ENCODE assay signal across 22 cellular contexts in the genomic region with DNA sequence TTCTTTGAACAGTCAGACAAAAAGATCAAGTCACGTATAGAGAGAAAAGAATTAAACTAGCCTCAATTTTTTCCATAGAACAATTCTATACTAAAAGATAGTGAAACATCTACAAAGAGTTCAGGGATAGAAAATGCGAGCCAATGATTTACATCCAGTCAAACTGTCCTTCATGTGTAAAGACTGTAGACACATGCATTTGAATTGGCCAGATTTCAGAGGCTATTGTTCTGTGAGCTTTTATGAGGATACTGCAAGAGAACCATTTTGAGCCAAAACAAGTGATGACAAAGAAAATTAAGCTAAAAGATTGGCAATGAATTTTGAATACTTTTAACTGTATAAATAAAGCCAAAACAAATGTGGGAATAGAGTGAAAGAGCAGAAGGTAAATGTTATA.
DNase-seq lines count a peak whose midpoint lies in the region; ATAC-seq, FAIRE-seq and TF ChIP-seq lines count a peak whose summit lies in the region.
"Had no signal": no experiment of that assay in that cellular context is flagged by ENCODE, and none has a peak within 500 bp of the region (broad histone marks: within the 10 kb centered on the region; RNA-seq: fewer than 3 reads in every experiment).

No MANE protein-coding gene starts in this region.

- intact Hi-C loops in upper lobe of right lung (cut with DNase I) = no loop called here

- H3K27me3 ChIP-seq in HAP-1 (ENCODE audit: low read depth) (no peaks in the 10 kb centered on the region), neuronal stem cell (ENCODE audit: control insufficient read depth in 3 of 3, insufficient read depth in 3 of 3, low read depth in 1 of 3, low read length in 3 of 3) (no peaks in the 10 kb centered on the region), upper lobe of right lung (no peaks in the 10 kb centered on the region)
- H3K27me3 ChIP-seq: BE2C had no signal

- CTCF ChIA-PET in A549 (lab: Yijun Ruan, JAX) = no interaction called here

- H3K79me1 ChIP-seq in neuronal stem cell (ENCODE audit: low read depth, low read length) = no peaks in the 10 kb centered on the region

- no peak overlapping the region for H4K91ac ChIP-seq in neuronal stem cell (ENCODE audit: low read depth, low read length, poor library complexity)

- H3K18ac ChIP-seq in neuronal stem cell (ENCODE audit: low read length) = no peak overlapping the region

- no peak for TF ChIP-seq CTCF in A549 (IDR thresholded peaks at IDR 0.05)
- TF ChIP-seq CTCF in upper lobe of right lung (IDR thresholded peaks at IDR 0.05) = no peak

- no peak overlapping the region for H2BK120ac ChIP-seq in neuronal stem cell (ENCODE audit: low read depth, low read length)

- no peak overlapping the region for H2BK5ac ChIP-seq in neuronal stem cell (ENCODE audit: low read length)

- no peak overlapping the region for H3K9ac ChIP-seq in neuronal stem cell (ENCODE audit: low read depth, low read length, poor library complexity)
- H3K9ac ChIP-seq: BLaER1 had no signal

- no peak overlapping the region for H3K4ac ChIP-seq in neuronal stem cell (ENCODE audit: low read length)

- H3K9me3 ChIP-seq in A549 = no peaks in the 10 kb centered on the region
- H3K9me3 ChIP-seq in HAP-1 = no peaks in the 10 kb centered on the region
- no peaks in the 10 kb centered on the region for H3K9me3 ChIP-seq in neuronal stem cell (replicated peaks in 1 of 2; ENCODE audit: control insufficient read depth in 2 of 2, insufficient read depth in 1 of 2, low read depth in 1 of 2, low read length in 2 of 2)
- no peaks in the 10 kb centered on the region for H3K9me3 ChIP-seq in upper lobe of right lung
- H3K9me3 ChIP-seq: BE2C, BLaER1 had no signal

- no peak overlapping the region for H2BK12ac ChIP-seq in neuronal stem cell (ENCODE audit: low read length)

- 5% methylated on average over 2 of the region's 2 CpGs for WGBS in A549 (ENCODE audit: missing lambda C conversion rate)
- no CpG with 5 or more reads among the region's 2 CpGs for whole genome bisulfite sequencing in neuronal stem cell (ENCODE audit: extremely low coverage in 2 of 2, insufficient read length in 2 of 2, insufficient replicate concordance in 1 of 2), 2 donors

- H4K8ac ChIP-seq in neuronal stem cell (ENCODE audit: low read depth, low read length) = no peak overlapping the region

- H2AK5ac ChIP-seq in neuronal stem cell (ENCODE audit: low read depth, low read length) = no peak overlapping the region

- no peak for TF ChIP-seq RAD21 in A549 (conservative IDR thresholded peaks at IDR 0.05 in 1 of 2, IDR thresholded peaks at IDR 0.05 in 1 of 2)

- DNase-seq in A549 (ENCODE audit: low read depth in 1 of 2, low spot score in 1 of 2) (no peak), HAP-1 (ENCODE audit: low spot score in 2 of 2) (peak; percentile 63 to 99), neuronal stem cell (ENCODE audit: low spot score) (no peak), upper lobe of right lung (no peak)
- DNase-seq: ACHN; BE2C; C1 segment of cervical spinal cord; CD4-positive, alpha-beta memory T cell; CD4-positive, CD25-positive, alpha-beta regulatory T cell; CD8-positive, alpha-beta memory T cell; COR-L47; DMS 273 treated with DMSO at 0.1 percent for 48 hours; DMS153; DMS53; DMS79; DND-41; EL; GDM1 had no signal

- POLR2A ChIA-PET in A549 (lab: Yijun Ruan, JAX) = no interaction called here

- no peak overlapping the region for H3K23ac ChIP-seq in neuronal stem cell (ENCODE audit: low read depth, low read length, poor library complexity)

- H3K4me1 ChIP-seq in A549 (no peaks in the 10 kb centered on the region), HAP-1 (peaks cover 24% of the 10 kb centered on the region), neuronal stem cell (ENCODE audit: control insufficient read depth in 2 of 2, insufficient read depth in 1 of 2, low read depth in 1 of 2, low read length in 2 of 2) (no peaks in the 10 kb centered on the region), upper lobe of right lung (no peaks in the 10 kb centered on the region)
- H3K4me1 ChIP-seq: BE2C, BLaER1 had no signal

- H2BK15ac ChIP-seq in neuronal stem cell (ENCODE audit: low read length) = no peak overlapping the region

- in situ Hi-C loops in HAP-1 (cut with MboI; ENCODE audit: low sequenced_read_pairs) = no loop called here

- H2AFZ ChIP-seq in neuronal stem cell (ENCODE audit: low read length) = peak overlapping the region; percentile 29

- no peak overlapping the region for H3K14ac ChIP-seq in neuronal stem cell (ENCODE audit: low read length)

- H3K36me3 ChIP-seq in HAP-1 (replicated peaks) (no peaks in the 10 kb centered on the region), neuronal stem cell (replicated peaks in 1 of 2; ENCODE audit: control insufficient read depth in 2 of 2, insufficient read depth in 2 of 2, low read length in 2 of 2) (no peaks in the 10 kb centered on the region), upper lobe of right lung (no peaks in the 10 kb centered on the region)
- H3K36me3 ChIP-seq: BE2C, BLaER1 had no signal

- no peak overlapping the region for H3K4me2 ChIP-seq in A549
- H3K4me2 ChIP-seq in neuronal stem cell (ENCODE audit: insufficient read depth, low read length, poor library complexity, severe bottlenecking) = no peak overlapping the region
- H3K4me2 ChIP-seq: BLaER1 had no signal

- no peak overlapping the region for H3K27ac ChIP-seq in A549
- H3K27ac ChIP-seq in neuronal stem cell (replicated peaks; ENCODE audit: low read length) = no peak overlapping the region
- H3K27ac ChIP-seq in upper lobe of right lung = no peak overlapping the region
- H3K27ac ChIP-seq: 22Rv1, BLaER1 had no signal

- ATAC-seq in A549 (no peak), upper lobe of right lung (no peak), GM21529 (IDR thresholded peaks at IDR 0.05; ENCODE audit: unreplicated experiment) (no peak)
- ATAC-seq: GM12878 had no signal

- TF ChIP-seq EP300 in A549 (IDR thresholded peaks at IDR 0.05) = no peak

- peak; percentile 68 for FAIRE-seq in A549 (lab: Jason Lieb, UNC)
- FAIRE-seq: GM12878 had no signal

- no peak for TF ChIP-seq POLR2A in A549 (IDR thresholded peaks at IDR 0.05; ENCODE audit: low read length)

- H3K4me3 ChIP-seq in A549 = no peak overlapping the region
- H3K4me3 ChIP-seq in HAP-1 = no peak overlapping the region
- H3K4me3 ChIP-seq in neuronal stem cell (ENCODE audit: low read length in 2 of 2) = no peak overlapping the region
- H3K4me3 ChIP-seq in upper lobe of right lung = no peak overlapping the region
- H3K4me3 ChIP-seq: BLaER1, GM12878 had no signal

TF ChIP-seq in A549, 52 proteins besides CTCF, POLR2A, EP300 and RAD21 (continues in another document):
- no peak for TF ChIP-seq HOXB5 (CRISPR knock-in tag; IDR thresholded peaks at IDR 0.05)
- TF ChIP-seq EHF (CRISPR knock-in tag; IDR thresholded peaks at IDR 0.05) = no peak
- TF ChIP-seq SREBF2 (IDR thresholded peaks at IDR 0.05) = no peak
- TF ChIP-seq, protein P1, sequence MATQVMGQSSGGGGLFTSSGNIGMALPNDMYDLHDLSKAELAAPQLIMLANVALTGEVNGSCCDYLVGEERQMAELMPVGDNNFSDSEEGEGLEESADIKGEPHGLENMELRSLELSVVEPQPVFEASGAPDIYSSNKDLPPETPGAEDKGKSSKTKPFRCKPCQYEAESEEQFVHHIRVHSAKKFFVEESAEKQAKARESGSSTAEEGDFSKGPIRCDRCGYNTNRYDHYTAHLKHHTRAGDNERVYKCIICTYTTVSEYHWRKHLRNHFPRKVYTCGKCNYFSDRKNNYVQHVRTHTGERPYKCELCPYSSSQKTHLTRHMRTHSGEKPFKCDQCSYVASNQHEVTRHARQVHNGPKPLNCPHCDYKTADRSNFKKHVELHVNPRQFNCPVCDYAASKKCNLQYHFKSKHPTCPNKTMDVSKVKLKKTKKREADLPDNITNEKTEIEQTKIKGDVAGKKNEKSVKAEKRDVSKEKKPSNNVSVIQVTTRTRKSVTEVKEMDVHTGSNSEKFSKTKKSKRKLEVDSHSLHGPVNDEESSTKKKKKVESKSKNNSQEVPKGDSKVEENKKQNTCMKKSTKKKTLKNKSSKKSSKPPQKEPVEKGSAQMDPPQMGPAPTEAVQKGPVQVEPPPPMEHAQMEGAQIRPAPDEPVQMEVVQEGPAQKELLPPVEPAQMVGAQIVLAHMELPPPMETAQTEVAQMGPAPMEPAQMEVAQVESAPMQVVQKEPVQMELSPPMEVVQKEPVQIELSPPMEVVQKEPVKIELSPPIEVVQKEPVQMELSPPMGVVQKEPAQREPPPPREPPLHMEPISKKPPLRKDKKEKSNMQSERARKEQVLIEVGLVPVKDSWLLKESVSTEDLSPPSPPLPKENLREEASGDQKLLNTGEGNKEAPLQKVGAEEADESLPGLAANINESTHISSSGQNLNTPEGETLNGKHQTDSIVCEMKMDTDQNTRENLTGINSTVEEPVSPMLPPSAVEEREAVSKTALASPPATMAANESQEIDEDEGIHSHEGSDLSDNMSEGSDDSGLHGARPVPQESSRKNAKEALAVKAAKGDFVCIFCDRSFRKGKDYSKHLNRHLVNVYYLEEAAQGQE (IDR thresholded peaks at IDR 0.05) = no peak
- no peak for TF ChIP-seq RNF2 (IDR thresholded peaks at IDR 0.05; ENCODE audit: borderline replicate concordance, low read depth)
- no peak for TF ChIP-seq HEYL (CRISPR knock-in tag; IDR thresholded peaks at IDR 0.05)
- TF ChIP-seq MAZ (IDR thresholded peaks at IDR 0.05; ENCODE audit: borderline replicate concordance, low read depth, low read length) = no peak
- no peak for TF ChIP-seq JUN (IDR thresholded peaks at IDR 0.05)
- TF ChIP-seq ZC3H11A (IDR thresholded peaks at IDR 0.05) = no peak
- TF ChIP-seq, protein P2, sequence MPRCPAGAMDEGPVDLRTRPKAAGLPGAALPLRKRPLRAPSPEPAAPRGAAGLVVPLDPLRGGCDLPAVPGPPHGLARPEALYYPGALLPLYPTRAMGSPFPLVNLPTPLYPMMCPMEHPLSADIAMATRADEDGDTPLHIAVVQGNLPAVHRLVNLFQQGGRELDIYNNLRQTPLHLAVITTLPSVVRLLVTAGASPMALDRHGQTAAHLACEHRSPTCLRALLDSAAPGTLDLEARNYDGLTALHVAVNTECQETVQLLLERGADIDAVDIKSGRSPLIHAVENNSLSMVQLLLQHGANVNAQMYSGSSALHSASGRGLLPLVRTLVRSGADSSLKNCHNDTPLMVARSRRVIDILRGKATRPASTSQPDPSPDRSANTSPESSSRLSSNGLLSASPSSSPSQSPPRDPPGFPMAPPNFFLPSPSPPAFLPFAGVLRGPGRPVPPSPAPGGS (IDR thresholded peaks at IDR 0.05) = no peak
- no peak for TF ChIP-seq KDM1A (IDR thresholded peaks at IDR 0.05; ENCODE audit: low read depth)
- TF ChIP-seq ZFP36 (IDR thresholded peaks at IDR 0.05; ENCODE audit: borderline replicate concordance, partially characterized antibody) = no peak
- no peak for TF ChIP-seq RFX5 (IDR thresholded peaks at IDR 0.05)

Comparison
In these comparisons a context has a peak if more than half of its experiments do, and no peak if none do; other contexts are left out.
1. DNase-seq: peak in HAP-1 (2 of 2); none in A549 (0 of 2), neuronal stem cell (single experiment) and upper lobe of right lung (single experiment).